Comparison of ENCODE assay signal across 10 cellular contexts in genomic region chr17:76672892-76673291, GRCh38. TPM values are rescaled to one million over a fixed set of nuclear protein-coding genes. Genes with fewer than 3 reads are reported as not detected.
DNase-seq lines count a peak whose midpoint lies in the region; ATAC-seq and TF ChIP-seq lines count a peak whose summit lies in the region.
"Had no signal": no experiment of that assay in that cellular context is flagged by ENCODE, and none has a peak within 500 bp of the region (broad histone marks: within the 10 kb centered on the region; RNA-seq: fewer than 3 reads in every experiment).

No MANE protein-coding gene starts in this region.

- H3K36me3 ChIP-seq in PC-9 (ENCODE audit: low read depth) (no peaks in the 10 kb centered on the region), hepatocyte (replicated peaks; ENCODE audit: insufficient read depth, low read depth) (no peaks in the 10 kb centered on the region), stomach smooth muscle (ENCODE audit: control insufficient read depth in 2 of 2, insufficient read depth in 2 of 2, low read length in 2 of 2) (peaks cover 3 to 10% of the 10 kb centered on the region in 2 donors)
- H3K36me3 ChIP-seq: Peyer's patch had no signal

- H3K4me3 Mint-ChIP-seq in activated naive CD4-positive, alpha-beta T cell treated with anti-CD3 and anti-CD28 coated beads for 36 hours = peak overlapping the region; percentile 93

- H3K4me1 ChIP-seq in PC-9 (replicated peaks; ENCODE audit: insufficient read depth) = peaks cover 9% of the 10 kb centered on the region
- H3K4me1 ChIP-seq in hepatocyte (ENCODE audit: insufficient read depth) = no peaks in the 10 kb centered on the region
- H3K4me1 ChIP-seq in stomach smooth muscle (ENCODE audit: control insufficient read depth, insufficient read depth, low read length) = peaks cover 13% of the 10 kb centered on the region

- WGBS in hepatocyte (ENCODE audit: low lambda C conversion rate, missing lambda C conversion rate) = 98% methylated on average over 3 of the region's 3 CpGs

- H3K9me2 ChIP-seq in PC-9 (ENCODE audit: insufficient read depth) = no peaks in the 10 kb centered on the region
- H3K9me2 ChIP-seq in hepatocyte (replicated peaks; ENCODE audit: insufficient read depth) = no peaks in the 10 kb centered on the region

- no peak overlapping the region for H3K9ac ChIP-seq in stomach smooth muscle (ENCODE audit: low read length in 2 of 2)

- H3K4me2 ChIP-seq in PC-9 (peak overlapping the region; percentile 92), hepatocyte (peak overlapping the region; percentile 82)

- H2AFZ ChIP-seq in PC-9 = no peak overlapping the region
- no peak overlapping the region for H2AFZ ChIP-seq in hepatocyte

- no TSS peak for BruUV-seq in PC-9 (replicated peaks; lab: Mats Ljungman, UMichigan)

- H3K4me1 Mint-ChIP-seq in activated naive CD4-positive, alpha-beta T cell treated with anti-CD3 and anti-CD28 coated beads for 36 hours (ENCODE audit: low read depth) = peaks cover 29% of the 10 kb centered on the region

- H3K27ac ChIP-seq in PC-9 = no peak overlapping the region
- H3K27ac ChIP-seq in hepatocyte = peak overlapping the region; percentile 75
- H3K27ac ChIP-seq in stomach smooth muscle (ENCODE audit: low read length) = peak overlapping the region; percentile 46

- ATAC-seq in HG02763 (IDR thresholded peaks at IDR 0.05; ENCODE audit: unreplicated experiment) = no peak
- ATAC-seq in GM18505 (IDR thresholded peaks at IDR 0.05; ENCODE audit: unreplicated experiment) = no peak

- intact Hi-C loops in activated naive CD4-positive, alpha-beta T cell treated with anti-CD3 and anti-CD28 coated beads for 36 hours (cut with micrococcal nuclease) = no loop called here
- intact Hi-C loops in PC-9 (cut with micrococcal nuclease; ENCODE audit: unreplicated experiment) = loop anchor here (5.0 kb wide), 3 partner anchors 41 to 146 kb away; no protein-coding TSS in a partner anchor

- no peak for DNase-seq in activated naive CD4-positive, alpha-beta T cell treated with anti-CD3 and anti-CD28 coated beads for 36 hours
- DNase-seq in activated naive CD4-positive, alpha-beta T cell treated with Interleukin-2 at 50 U/mL for 16 hours = no peak
- DNase-seq in PC-9 (no peak), hepatocyte (ENCODE audit: low spot score) (no peak), DMS79 treated with DMSO at 0.1 percent for 48 hours (lab: John Stamatoyannopoulos, UW) (no peak)
- DNase-seq: NCI-H1436 treated with DMSO at 0.1 percent for 48 hours, Peyer's patch had no signal

- CTCF ChIA-PET in activated naive CD4-positive, alpha-beta T cell treated with anti-CD3 and anti-CD28 coated beads for 36 hours (lab: Charles Lee) = interaction anchor here (0.9 kb wide), 1 partner anchor 165 kb away, joined by 3 read pairs; no protein-coding TSS in a partner anchor
- CTCF ChIA-PET in PC-9 (lab: Charles Lee) = no interaction called here

- no peaks in the 10 kb centered on the region for H3K9me3 ChIP-seq in PC-9 (ENCODE audit: insufficient read depth, low read depth)
- H3K9me3 ChIP-seq in hepatocyte (ENCODE audit: low read depth) = no peaks in the 10 kb centered on the region
- no peaks in the 10 kb centered on the region for H3K9me3 ChIP-seq in stomach smooth muscle (ENCODE audit: control insufficient read depth in 2 of 2, low read length in 2 of 2)
- H3K9me3 ChIP-seq: Peyer's patch had no signal

- TF ChIP-seq POLR2A in GM18505 (IDR thresholded peaks at IDR 0.05; ENCODE audit: borderline replicate concordance, extremely low read depth, insufficient read depth, insufficient read length) = no peak

- peaks cover 12% of the 10 kb centered on the region; the same call in 1 of the 2 replicates for H3F3A ChIP-seq in PC-9 (ENCODE audit: insufficient read depth, low read depth)

- POLR2A ChIA-PET in PC-9 (lab: Charles Lee; ENCODE audit: unreplicated experiment) = no interaction called here

- no peaks in the 10 kb centered on the region for H3K9me3 Mint-ChIP-seq in activated naive CD4-positive, alpha-beta T cell treated with anti-CD3 and anti-CD28 coated beads for 36 hours

- H3K4me3 ChIP-seq in PC-9 (peak overlapping the region; percentile 69; the same call in 1 of the 2 replicates), hepatocyte (no peak overlapping the region), stomach smooth muscle (ENCODE audit: low read length in 2 of 2) (no peak overlapping the region)

- H3K27me3 ChIP-seq in PC-9 (ENCODE audit: insufficient read depth, low read depth) (no peaks in the 10 kb centered on the region), hepatocyte (no peaks in the 10 kb centered on the region), stomach smooth muscle (ENCODE audit: control insufficient read depth in 1 of 2, insufficient read depth in 2 of 2, low read length in 2 of 2) (no peaks in the 10 kb centered on the region)
- H3K27me3 ChIP-seq: Peyer's patch had no signal

- no peaks in the 10 kb centered on the region for H3K27me3 Mint-ChIP-seq in activated naive CD4-positive, alpha-beta T cell treated with anti-CD3 and anti-CD28 coated beads for 36 hours (ENCODE audit: low read depth)

- H3K27ac Mint-ChIP-seq in activated naive CD4-positive, alpha-beta T cell treated with anti-CD3 and anti-CD28 coated beads for 36 hours = peak overlapping the region; percentile 92

- H3K36me3 Mint-ChIP-seq in activated naive CD4-positive, alpha-beta T cell treated with anti-CD3 and anti-CD28 coated beads for 36 hours (ENCODE audit: low read depth) = peaks cover 1% of the 10 kb centered on the region

- TF ChIP-seq CTCF in PC-9 (conservative IDR thresholded peaks at IDR 0.05) (no peak), hepatocyte (IDR thresholded peaks at IDR 0.05; ENCODE audit: poor library complexity) (no peak)

- H3K79me2 ChIP-seq in PC-9 (ENCODE audit: low read depth) (no peaks in the 10 kb centered on the region), hepatocyte (no peaks in the 10 kb centered on the region)

- no peaks in the 10 kb centered on the region for H4K20me1 ChIP-seq in PC-9 (ENCODE audit: insufficient read depth)
- no peaks in the 10 kb centered on the region for H4K20me1 ChIP-seq in hepatocyte (ENCODE audit: insufficient read depth, poor library complexity, severe bottlenecking)

RNA-seq across cellular contexts. Expression of gene ST6GALNAC1, which starts 29.3 kb away (rescaled TPM):
- total RNA-seq in activated naive CD4-positive, alpha-beta T cell treated with anti-CD3 and anti-CD28 coated beads for 36 hours = 1 to 10 TPM; 1.1 to 1.3 TPM
- 0.75 and 0.76 TPM in 2 replicates for total RNA-seq in PC-9 (2021)
- total RNA-seq in hepatocyte = 17.7 and 29.6 TPM in 2 replicates
- polyA plus RNA-seq in hepatocyte = 27.6 and 31.6 TPM in 2 replicates

RNA-seq across cellular contexts. Expression of gene MXRA7, which starts 37.9 kb away (rescaled TPM):
- 1 to 10 TPM; 3.8 to 4.2 TPM for total RNA-seq in activated naive CD4-positive, alpha-beta T cell treated with anti-CD3 and anti-CD28 coated beads for 36 hours
- total RNA-seq in PC-9 (2021) (5.5 and 8.9 TPM in 2 replicates), hepatocyte (101 and 102 TPM in 2 replicates)
- 117 and 138 TPM in 2 replicates for polyA plus RNA-seq in hepatocyte

RNA-seq across cellular contexts. Expression of gene JMJD6, which starts 53.5 kb away (rescaled TPM):
- total RNA-seq in activated naive CD4-positive, alpha-beta T cell treated with anti-CD3 and anti-CD28 coated beads for 36 hours = 10 to 100 TPM; 33.0 to 33.6 TPM
- total RNA-seq in PC-9 (2021) (19.4 and 25.2 TPM in 2 replicates), hepatocyte (19.3 and 19.5 TPM in 2 replicates)
- polyA plus RNA-seq in hepatocyte = 34.5 and 44.8 TPM in 2 replicates

RNA-seq across cellular contexts. Expression of gene METTL23, which starts 53.7 kb away (rescaled TPM):
- 10 to 100 TPM; 18.9 to 20.0 TPM for total RNA-seq in activated naive CD4-positive, alpha-beta T cell treated with anti-CD3 and anti-CD28 coated beads for 36 hours
- total RNA-seq in PC-9 (2021) (31.7 and 40.5 TPM in 2 replicates), hepatocyte (36.6 and 36.8 TPM in 2 replicates)
- 48.0 and 56.5 TPM in 2 replicates for polyA plus RNA-seq in hepatocyte

Comparison
In these comparisons a context has a peak if more than half of its experiments do, and no peak if none do; other contexts are left out.
1. RNA of gene MXRA7, which starts 37.9 kb away (total RNA-seq): 101 to 102 TPM in hepatocyte; 5.5 to 8.9 TPM in PC-9 and 3.8 to 4.2 TPM in activated naive CD4-positive, alpha-beta T cell treated with anti-CD3 and anti-CD28 coated beads for 36 hours; every median in the first group is over 10 times any median in the second.